Comparison of ENCODE assay signal across 14 cellular contexts in the genomic region with DNA sequence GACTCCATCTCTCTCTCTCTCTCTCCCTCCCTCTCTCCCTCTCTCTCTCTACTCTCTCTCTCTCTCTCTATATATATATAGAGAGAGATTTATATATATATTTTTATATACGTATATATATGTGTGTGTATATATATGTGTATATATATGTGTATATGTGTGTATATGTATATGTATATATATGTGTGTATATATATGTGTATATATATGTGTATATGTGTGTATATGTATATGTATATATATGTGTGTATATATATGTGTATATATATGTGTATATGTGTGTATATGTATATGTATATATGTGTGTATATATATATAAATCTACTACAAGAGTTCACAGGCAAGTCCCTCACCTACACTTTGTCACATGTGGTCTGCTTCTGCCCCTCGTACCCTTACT. TPM values are rescaled to one million over a fixed set of nuclear protein-coding genes. Genes with fewer than 3 reads are reported as not detected.
"Had no signal": no experiment of that assay in that cellular context is flagged by ENCODE, and none has a peak within 500 bp of the region (broad histone marks: within the 10 kb centered on the region; RNA-seq: fewer than 3 reads in every experiment).

No MANE protein-coding gene starts in this region.

RNA-seq across cellular contexts. Expression of a gene that starts 29.8 kb away (rescaled TPM):
- total RNA-seq: ascending aorta, bronchial epithelial cell had no signal

RNA-seq across cellular contexts. Expression of a gene that starts 32.6 kb away (rescaled TPM):
- total RNA-seq: activated B cell treated with CpG ODN at 0.5 μM for 24 hours; activated CD4-positive, alpha-beta T cell treated with anti-CD3 and anti-CD28 coated beads, Interleukin-2, amount 10 ng/mL, durations not matched to agents 24 days and 14 days; activated CD8-positive, alpha-beta memory T cell treated with anti-CD3 and anti-CD28 coated beads for 36 hours; activated CD8-positive, alpha-beta T cell treated with anti-CD3 and anti-CD28 coated beads for 36 hours; activated naive CD4-positive, alpha-beta T cell treated with anti-CD3 and anti-CD28 coated beads for 36 hours; activated naive CD4-positive, alpha-beta T cell treated with anti-CD3 and anti-CD28 coated beads, Interleukin-2, amount 50 U/mL, for 72 hours; activated naive CD8-positive, alpha-beta T cell treated with anti-CD3 and anti-CD28 coated beads for 36 hours; activated T-cell treated with anti-CD3 and anti-CD28 coated beads, Interleukin-2, amount 50 U/mL, for 4 hours; activated T-helper 1 cell treated with anti-CD3 and anti-CD28 coated beads, Interleukin-12 subunit alpha, Interleukin-12 subunit beta, Interleukin-2, Interleukin-4 antibody, amounts not matched to agents 30 ng/mL and 10 ng/mL and 1 ng/mL, durations not matched to agents 14 hours and 24 hours and 36 hours; adrenal gland; ascending aorta; bronchial epithelial cell; cardiac muscle cell; chondrocyte had no signal
- polyA plus RNA-seq: cardiac muscle cell had no signal
